ENCODE assay signal across 17 cellular contexts in the genomic region with DNA sequence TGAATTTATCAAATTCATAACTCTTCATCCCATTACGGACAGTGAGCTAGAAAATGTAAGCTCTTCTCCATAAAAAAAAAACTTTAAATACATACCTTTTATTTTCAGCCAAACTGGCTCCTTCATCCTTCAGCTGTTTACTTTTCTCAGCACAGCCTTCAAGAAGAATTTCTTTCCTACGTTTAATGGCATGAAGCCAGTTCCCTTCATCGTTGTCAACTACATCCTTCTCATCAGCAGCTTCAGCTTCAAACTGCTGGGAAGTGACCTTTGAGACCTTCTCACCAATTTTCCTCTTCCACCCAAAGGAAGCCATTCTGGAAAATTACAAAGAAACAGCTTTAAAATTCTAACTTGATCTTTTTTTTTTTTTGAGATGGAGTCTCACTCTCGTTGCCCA.
"Had no signal": no experiment of that assay in that cellular context is flagged by ENCODE, and none has a peak within 500 bp of the region (broad histone marks: within the 10 kb centered on the region; RNA-seq: fewer than 3 reads in every experiment).

No MANE protein-coding gene starts in this region.

- H3K4me3 ChIP-seq: gastroesophageal sphincter, thyroid gland, uterus had no signal

- H3K27me3 ChIP-seq: gastroesophageal sphincter, thyroid gland, uterus had no signal

- H3K36me3 ChIP-seq: thyroid gland, uterus had no signal

- H3K9me3 ChIP-seq: gastroesophageal sphincter, thyroid gland, uterus had no signal

- ATAC-seq: activated T-cell treated with anti-CD3 and anti-CD28 coated beads, Interleukin-2, amount 50 U/mL, for 4 hours; effector memory CD8-positive, alpha-beta T cell; gastroesophageal sphincter; natural killer cell treated with Interleukin-12 subunit alpha and Interleukin-12 subunit beta and Interleukin-15 and Interleukin-18, amount 100 ng/mL, for 72 hours; stimulated activated naive B cell treated with anti-CD40 and anti-IgM and Interleukin-4, amounts not matched to agents 10 μg/mL and 1 μg/mL and 100 μg/mL, for 72 hours; WTC11 had no signal

- DNase-seq: activated CD4-positive, alpha-beta memory T cell treated with anti-CD3 and anti-CD28 coated beads, Interleukin-2, amount 10 ng/mL, durations not matched to agents 7 days and 5 days; activated CD4-positive, alpha-beta T cell treated with anti-CD3 and anti-CD28 coated beads for 4 hours; activated effector memory CD4-positive, alpha-beta T cell treated with Interleukin-2 at 50 U/mL for 16 hours; activated naive CD4-positive, alpha-beta T cell treated with anti-CD3 and anti-CD28 coated beads, Interleukin-2, amount 50 U/mL, for 16 hours; activated T-cell treated with anti-CD3 and anti-CD28 coated beads, Interleukin-2, amount 50 U/mL, for 4 hours; effector memory CD8-positive, alpha-beta T cell; kidney glomerular epithelial cell; mesendoderm; posterior cingulate gyrus; stimulated activated CD4-positive, alpha-beta T cell treated with anti-CD3 and anti-CD28 coated beads, Interleukin-4, amount 100 ng/mL, for 1 hour; stimulated activated naive B cell treated with anti-CD40 and anti-IgM and Interleukin-4, amounts not matched to agents 10 μg/mL and 1 μg/mL and 100 μg/mL, for 72 hours; thyroid gland; uterus had no signal

- H3K27ac ChIP-seq: epithelial cell of prostate, gastroesophageal sphincter, thyroid gland, uterus had no signal
